ENCODE assay signal across 28 cellular contexts in the genomic region with DNA sequence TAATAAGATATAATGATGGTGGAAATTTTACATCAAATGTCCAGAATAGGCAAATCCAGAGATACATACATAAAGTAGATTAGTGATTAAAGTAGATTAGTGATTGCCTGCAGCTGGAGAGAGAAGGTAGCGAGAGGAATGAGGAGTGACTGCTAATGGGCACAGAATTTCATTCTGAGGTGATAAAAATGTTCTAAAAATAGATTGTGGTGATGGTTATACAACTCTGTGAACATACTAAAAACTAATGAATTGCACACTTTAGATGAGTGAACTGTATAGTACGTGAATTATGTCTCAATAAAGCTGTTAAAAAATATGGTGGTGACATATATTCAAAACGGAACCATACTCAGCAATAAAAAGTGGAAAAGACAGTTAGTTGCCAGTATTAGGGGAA.
"Had no signal": no experiment of that assay in that cellular context is flagged by ENCODE, and none has a peak within 500 bp of the region (broad histone marks: within the 10 kb centered on the region; RNA-seq: fewer than 3 reads in every experiment).

No MANE protein-coding gene starts in this region.

- H3K4me1 ChIP-seq: foreskin keratinocyte, prostate gland had no signal

- H3K27me3 ChIP-seq: esophagus muscularis mucosa, foreskin keratinocyte, gastroesophageal sphincter, heart right ventricle, right atrium auricular region, stomach, thyroid gland had no signal

- ATAC-seq: foreskin keratinocyte; gastroesophageal sphincter; left cardiac atrium; left ventricle myocardium superior; lower lobe of right lung; naive thymus-derived CD8-positive, alpha-beta T cell; sciatic nerve had no signal

- H3K36me3 ChIP-seq: esophagus muscularis mucosa, gastroesophageal sphincter, lower lobe of right lung, prostate gland, right atrium auricular region, thyroid gland had no signal

- H3K9me3 ChIP-seq: esophagus muscularis mucosa, gastroesophageal sphincter, heart right ventricle, lower lobe of right lung, prostate gland, right atrium auricular region, stomach, thyroid gland had no signal

- FAIRE-seq: endothelial cell of umbilical vein, islet of Langerhans had no signal

- H3K4me3 ChIP-seq: coronary artery, esophagus muscularis mucosa, gastroesophageal sphincter, heart right ventricle, lower lobe of right lung, prostate gland, right atrium auricular region, smooth muscle cell, stomach, thyroid gland had no signal

- H3K27ac ChIP-seq: coronary artery, esophagus muscularis mucosa, foreskin keratinocyte, heart right ventricle, lower lobe of right lung, prostate gland, right atrium auricular region, stomach, thyroid gland had no signal

- DNase-seq: dermis blood vessel endothelial cell; effector memory CD4-positive, alpha-beta T cell; foreskin keratinocyte; heart right ventricle; hippocampal formation; left cardiac atrium; left ventricle myocardium superior; lower lobe of right lung; naive thymus-derived CD8-positive, alpha-beta T cell; nephron progenitor cell; nucleus accumbens; stimulated activated CD4-positive, alpha-beta T cell treated with anti-CD3 and anti-CD28 coated beads, Interleukin-12 subunit alpha, Interleukin-12 subunit beta, amount 100 ng/mL, for 4 hours; stimulated activated CD4-positive, alpha-beta T cell treated with anti-CD3 and anti-CD28 coated beads, Interleukin-1b, Interleukin-23, amount 100 ng/mL, for 48 hours; stimulated activated CD4-positive, alpha-beta T cell treated with anti-CD3 and anti-CD28 coated beads, Interleukin-4, amount 100 ng/mL, for 1 hour; stimulated activated CD8-positive, alpha-beta memory T cell treated with anti-CD3 and anti-CD28 coated beads, Interleukin-4, amount 100 ng/mL, for 48 hours; stimulated activated naive CD4-positive, alpha-beta T cell; stomach; thyroid gland; trophoblast cell had no signal
